ENCODE assay signal across 20 cellular contexts in genomic region chr11:108235633-108236032, GRCh38.
DNase-seq lines count a peak whose midpoint lies in the region; ATAC-seq and TF ChIP-seq lines count a peak whose summit lies in the region.
"Had no signal": no experiment of that assay in that cellular context is flagged by ENCODE, and none has a peak within 500 bp of the region (broad histone marks: within the 10 kb centered on the region; RNA-seq: fewer than 3 reads in every experiment).

No MANE protein-coding gene starts in this region.

- no peaks in the 10 kb centered on the region for H3K27me3 Mint-ChIP-seq in activated naive CD4-positive, alpha-beta T cell treated with anti-CD3 and anti-CD28 coated beads, Interleukin-2, amount 10 ng/mL, durations not matched to agents 7 days and 5 days
- H3K27me3 Mint-ChIP-seq in dendritic cell treated with granulocyte-macrophage colony-stimulating factor and Interleukin-4, amounts not matched to agents 40 ng/mL and 50 ng/mL, for 4 days, result no peaks in the 10 kb centered on the region
- H3K27me3 Mint-ChIP-seq in stimulated activated naive CD8-positive, alpha-beta T cell treated with anti-CD3 and anti-CD28 coated beads, Interleukin-15, amount 100 ng/mL, for 72 hours, result no peaks in the 10 kb centered on the region

- H4K20me1 ChIP-seq in SU-DHL-6 (ENCODE audit: low read depth, low read length), result no peaks in the 10 kb centered on the region

- H3K4me3 Mint-ChIP-seq in activated naive CD4-positive, alpha-beta T cell treated with anti-CD3 and anti-CD28 coated beads, Interleukin-2, amount 10 ng/mL, durations not matched to agents 7 days and 5 days, result peak overlapping the region; percentile 59
- H3K4me3 Mint-ChIP-seq in dendritic cell treated with granulocyte-macrophage colony-stimulating factor and Interleukin-4, amounts not matched to agents 40 ng/mL and 50 ng/mL, for 4 days, result no peak overlapping the region
- H3K4me3 Mint-ChIP-seq in stimulated activated naive CD8-positive, alpha-beta T cell treated with anti-CD3 and anti-CD28 coated beads, Interleukin-15, amount 100 ng/mL, for 72 hours, result peak overlapping the region; percentile 61 to 82

- H3K9me2 ChIP-seq in SU-DHL-6 (replicated peaks; ENCODE audit: insufficient read depth, low read length), result no peaks in the 10 kb centered on the region

- peaks cover 2% of the 10 kb centered on the region for H3K9me3 Mint-ChIP-seq in activated naive CD4-positive, alpha-beta T cell treated with anti-CD3 and anti-CD28 coated beads, Interleukin-2, amount 10 ng/mL, durations not matched to agents 7 days and 5 days
- H3K9me3 Mint-ChIP-seq in dendritic cell treated with granulocyte-macrophage colony-stimulating factor and Interleukin-4, amounts not matched to agents 40 ng/mL and 50 ng/mL, for 4 days, result no peaks in the 10 kb centered on the region
- H3K9me3 Mint-ChIP-seq in stimulated activated naive CD8-positive, alpha-beta T cell treated with anti-CD3 and anti-CD28 coated beads, Interleukin-15, amount 100 ng/mL, for 72 hours, result no peaks in the 10 kb centered on the region

- H3K36me3 Mint-ChIP-seq in activated naive CD4-positive, alpha-beta T cell treated with anti-CD3 and anti-CD28 coated beads, Interleukin-2, amount 10 ng/mL, durations not matched to agents 7 days and 5 days, result peaks cover 79% of the 10 kb centered on the region
- peaks cover 82% of the 10 kb centered on the region for H3K36me3 Mint-ChIP-seq in dendritic cell treated with granulocyte-macrophage colony-stimulating factor and Interleukin-4, amounts not matched to agents 40 ng/mL and 50 ng/mL, for 4 days (ENCODE audit: low read depth)

- no peaks in the 10 kb centered on the region for H3K9me3 ChIP-seq in SU-DHL-6 (ENCODE audit: insufficient read depth, low read length)
- H3K9me3 ChIP-seq: ovary, SJCRH30, thoracic aorta had no signal

- intact Hi-C loops in dendritic cell treated with granulocyte-macrophage colony-stimulating factor and Interleukin-4, amounts not matched to agents 40 ng/mL and 50 ng/mL, for 4 days (cut with micrococcal nuclease), result loop anchor here (5.0 kb wide), 1 partner anchor 38 kb away; no protein-coding TSS in a partner anchor

- no peaks in the 10 kb centered on the region for H3K27me3 ChIP-seq in SU-DHL-6 (ENCODE audit: low read length)
- H3K27me3 ChIP-seq: ovary, SJCRH30 had no signal

- CTCF ChIA-PET in activated naive CD4-positive, alpha-beta T cell treated with anti-CD3 and anti-CD28 coated beads, Interleukin-2, amount 10 ng/mL, durations not matched to agents 7 days and 5 days (lab: Charles Lee), result interaction anchor here (2.6 kb wide), 1 partner anchor 13 kb away, joined by 20 read pairs; the partner anchor contains the start of genes ATM and NPAT

- peak overlapping the region; percentile 99 for H3K27ac Mint-ChIP-seq in activated naive CD4-positive, alpha-beta T cell treated with anti-CD3 and anti-CD28 coated beads, Interleukin-2, amount 10 ng/mL, durations not matched to agents 7 days and 5 days
- peak overlapping the region; percentile 71 for H3K27ac Mint-ChIP-seq in dendritic cell treated with granulocyte-macrophage colony-stimulating factor and Interleukin-4, amounts not matched to agents 40 ng/mL and 50 ng/mL, for 4 days
- H3K27ac Mint-ChIP-seq in stimulated activated naive CD8-positive, alpha-beta T cell treated with anti-CD3 and anti-CD28 coated beads, Interleukin-15, amount 100 ng/mL, for 72 hours, result peak overlapping the region; percentile 93 to 98

- no peak overlapping the region for H3K4me3 ChIP-seq in SU-DHL-6 (ENCODE audit: insufficient read depth, low read length, poor library complexity, severe bottlenecking)
- H3K4me3 ChIP-seq: ovary, SJCRH30, thoracic aorta had no signal

- peaks cover 36% of the 10 kb centered on the region for H3K36me3 ChIP-seq in SU-DHL-6 (ENCODE audit: low read length)
- H3K36me3 ChIP-seq: ovary had no signal

- ATAC-seq in stimulated activated naive CD8-positive, alpha-beta T cell treated with anti-CD3 and anti-CD28 coated beads, Interleukin-15, amount 100 ng/mL, for 72 hours, result no peak
- ATAC-seq in GM21515 (IDR thresholded peaks at IDR 0.05; ENCODE audit: unreplicated experiment) (no peak), GM21619 (IDR thresholded peaks at IDR 0.05; ENCODE audit: unreplicated experiment) (no peak)
- ATAC-seq: sciatic nerve had no signal

- peak overlapping the region; percentile 44; the same call in 1 of the 2 replicates for H3K9ac ChIP-seq in SU-DHL-6 (ENCODE audit: low read length)

- H2AFZ ChIP-seq in SU-DHL-6 (ENCODE audit: low read depth, low read length, severe bottlenecking), result no peak overlapping the region

- peak overlapping the region; percentile 96 for H3K27ac ChIP-seq in SU-DHL-6 (ENCODE audit: low read depth, low read length)
- H3K27ac ChIP-seq: ovary, SJCRH30, thoracic aorta had no signal

- no peak for DNase-seq in activated naive CD4-positive, alpha-beta T cell treated with anti-CD3 and anti-CD28 coated beads, Interleukin-2, amount 10 ng/mL, durations not matched to agents 7 days and 5 days
- no peak for DNase-seq in activated naive CD4-positive, alpha-beta T cell treated with Interleukin-2 at 50 U/mL for 16 hours
- no peak for DNase-seq in stimulated activated naive CD8-positive, alpha-beta T cell treated with anti-CD3 and anti-CD28 coated beads, Interleukin-15, amount 100 ng/mL, for 72 hours
- DNase-seq in NCI-H446 treated with DMSO at 0.1 percent for 48 hours (lab: John Stamatoyannopoulos, UW), result no peak
- DNase-seq: amygdala; central memory CD4-positive, alpha-beta T cell; foreskin fibroblast; GDM1; H7; left cardiac atrium; NCI-H1436; NCI-H2227 treated with DMSO at 0.1 percent for 48 hours; ovary; SJCRH30 had no signal

- TF ChIP-seq CTCF in SU-DHL-6 (IDR thresholded peaks at IDR 0.05; ENCODE audit: insufficient read depth, low read length, poor library complexity, severe bottlenecking), result no peak

- H3K4me2 ChIP-seq in SU-DHL-6 (ENCODE audit: low read depth, low read length, poor library complexity, severe bottlenecking), result peak overlapping the region; percentile 66

- peaks cover 10% of the 10 kb centered on the region; the same call in 1 of the 2 replicates for H3K79me2 ChIP-seq in SU-DHL-6 (ENCODE audit: insufficient read depth, low read length)

- H3K4me1 Mint-ChIP-seq in activated naive CD4-positive, alpha-beta T cell treated with anti-CD3 and anti-CD28 coated beads, Interleukin-2, amount 10 ng/mL, durations not matched to agents 7 days and 5 days, result peaks cover 89% of the 10 kb centered on the region
- peaks cover 20% of the 10 kb centered on the region for H3K4me1 Mint-ChIP-seq in dendritic cell treated with granulocyte-macrophage colony-stimulating factor and Interleukin-4, amounts not matched to agents 40 ng/mL and 50 ng/mL, for 4 days (ENCODE audit: low read depth)
- H3K4me1 Mint-ChIP-seq in stimulated activated naive CD8-positive, alpha-beta T cell treated with anti-CD3 and anti-CD28 coated beads, Interleukin-15, amount 100 ng/mL, for 72 hours, result peaks cover 78% of the 10 kb centered on the region

- peaks cover 42% of the 10 kb centered on the region for H3F3A ChIP-seq in SU-DHL-6 (ENCODE audit: insufficient read depth)
